Comparison of ENCODE assay signal across 12 cellular contexts in the genomic region with DNA sequence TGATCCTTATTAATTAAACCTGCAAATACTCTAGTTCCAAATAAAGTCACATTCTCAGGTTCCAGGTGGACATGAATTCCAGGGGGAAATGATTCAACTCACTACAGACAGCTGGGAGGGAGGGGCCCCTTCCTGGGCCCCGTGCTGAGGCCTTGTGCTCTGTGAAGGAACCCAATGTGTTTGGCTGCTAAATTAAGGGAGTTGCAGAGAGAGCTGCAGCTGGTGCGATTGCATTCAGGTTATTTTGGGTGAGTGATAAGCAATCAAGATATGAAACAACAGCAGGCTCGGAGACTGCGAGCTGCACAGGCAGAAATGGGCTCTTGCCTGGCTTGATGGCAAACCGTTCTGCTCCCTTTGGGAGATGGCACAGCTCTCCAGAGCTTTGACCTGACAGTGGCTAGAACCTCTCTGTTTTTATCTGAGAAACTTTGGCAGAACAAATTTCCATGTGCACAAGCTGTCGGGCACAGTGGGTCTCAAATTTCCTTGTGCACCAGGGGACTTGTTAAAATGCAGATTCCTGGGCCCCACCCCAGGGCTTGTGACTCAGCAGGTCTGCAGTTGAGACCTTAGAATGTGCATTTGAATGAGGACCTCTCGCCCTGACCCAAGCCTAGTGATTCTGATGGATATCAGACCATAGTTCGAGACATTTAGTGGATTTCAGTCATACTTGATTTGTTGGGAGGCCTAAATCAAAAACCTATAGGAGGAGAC. TPM values are rescaled to one million over a fixed set of nuclear protein-coding genes. Genes with fewer than 3 reads are reported as not detected.
DNase-seq lines count a peak whose midpoint lies in the region; ATAC-seq lines count a peak whose summit lies in the region.
"Had no signal": no experiment of that assay in that cellular context is flagged by ENCODE, and none has a peak within 500 bp of the region (broad histone marks: within the 10 kb centered on the region; RNA-seq: fewer than 3 reads in every experiment).

No MANE protein-coding gene starts in this region.

- DNase-seq in DMS 273 treated with DMSO at 0.1 percent for 48 hours (lab: John Stamatoyannopoulos, UW) (peak; percentile 97), T-helper 17 cell (no peak), mesenteric fat pad (ENCODE audit: low spot score) (peak; percentile 64), AG08395 (ENCODE audit: low spot score) (no peak), posterior vena cava (ENCODE audit: low spot score) (no peak), AG08396 (ENCODE audit: low spot score) (no peak)
- DNase-seq: stimulated activated CD4-positive, alpha-beta T cell treated with anti-CD3 and anti-CD28 coated beads, Interleukin-2, amount 100 ng/mL, for 48 hours had no signal

- peaks cover 66% of the 10 kb centered on the region for H3K36me3 ChIP-seq in BLaER1

- ATAC-seq in T-helper 17 cell (no peak), GM18870 (IDR thresholded peaks at IDR 0.05; ENCODE audit: unreplicated experiment) (no peak)

- H3K36me3 Mint-ChIP-seq in T-helper 17 cell (ENCODE audit: low read depth): peaks cover 8% of the 10 kb centered on the region

- intact Hi-C loops in posterior vena cava (cut with DNase I): no loop called here

- peak overlapping the region; percentile 77 for H3K27ac Mint-ChIP-seq in T-helper 17 cell

- H3K4me1 ChIP-seq in BLaER1: peaks cover 80% of the 10 kb centered on the region

- no peaks in the 10 kb centered on the region for H4K20me1 ChIP-seq in BLaER1

- no peaks in the 10 kb centered on the region for H3K27me3 ChIP-seq in BLaER1

- peak overlapping the region; percentile 89 for H3K4me2 ChIP-seq in BLaER1

- H3K9me3 ChIP-seq in BLaER1 (peaks cover 8% of the 10 kb centered on the region; the same call in 1 of the 2 replicates), T-helper 17 cell (ENCODE audit: control insufficient read depth, low read length, poor library complexity, severe bottlenecking) (no peaks in the 10 kb centered on the region)

- peak overlapping the region; percentile 38 for H3K4me3 ChIP-seq in BLaER1
- H3K4me3 ChIP-seq: lung had no signal

- no peaks in the 10 kb centered on the region for H3K27me3 Mint-ChIP-seq in T-helper 17 cell

- peak overlapping the region; percentile 89 for H3K27ac ChIP-seq in BLaER1
- H3K27ac ChIP-seq: C4-2B, RWPE1 had no signal

- peak overlapping the region; percentile 76 for H3K9ac ChIP-seq in BLaER1

- H3K4me1 Mint-ChIP-seq in T-helper 17 cell: peaks cover 11% of the 10 kb centered on the region

- no peak overlapping the region for H3K4me3 Mint-ChIP-seq in T-helper 17 cell

RNA-seq across cellular contexts. Expression of gene MAPK13, which starts 9.8 kb away (rescaled TPM):
- total RNA-seq in T-helper 17 cell (10 to 100 TPM; 32.1 to 33.7 TPM), mesenteric fat pad (12.2 TPM), posterior vena cava (10 to 100 TPM in 1 of 2 donors, 1 to 10 TPM in 1; 7.0 to 10.1 TPM)

RNA-seq across cellular contexts. Expression of gene BRPF3, which starts 56.4 kb away (rescaled TPM):
- total RNA-seq in T-helper 17 cell (10 to 100 TPM; 27.6 to 30.6 TPM), mesenteric fat pad (26.1 TPM), posterior vena cava (10 to 100 TPM; 16.2 to 22.8 TPM)

Comparison
In these comparisons a context has a peak if more than half of its experiments do, and no peak if none do; other contexts are left out.
1. DNase-seq: peak in DMS 273 treated with DMSO at 0.1 percent for 48 hours (single experiment) and mesenteric fat pad (single experiment); none in T-helper 17 cell (0 of 3), AG08395 (single experiment), posterior vena cava (single experiment) and AG08396 (single experiment).